ENCODE assay signal across 20 cellular contexts in genomic region chr5:17928571-17928970, GRCh38.
A peak's percentile ranks its signal among the peaks of the same experiment; 100 is the strongest.
DNase-seq lines count a peak whose midpoint lies in the region; ATAC-seq and TF ChIP-seq lines count a peak whose summit lies in the region.
"Had no signal": no experiment of that assay in that cellular context is flagged by ENCODE, and none has a peak within 500 bp of the region (broad histone marks: within the 10 kb centered on the region; RNA-seq: fewer than 3 reads in every experiment).

No MANE protein-coding gene starts in this region.

- H3K4me2 ChIP-seq in neural progenitor cell, result no peak overlapping the region
- H3K4me2 ChIP-seq: KMS-11 had no signal

- no peak overlapping the region for H3K4me3 Mint-ChIP-seq in neural progenitor cell
- H3K4me3 Mint-ChIP-seq in WTC11, result no peak overlapping the region
- no peak overlapping the region for H3K4me3 Mint-ChIP-seq in nephron progenitor cell
- H3K4me3 Mint-ChIP-seq: activated CD4-positive, alpha-beta memory T cell treated with anti-CD3 and anti-CD28 coated beads for 36 hours; activated T-helper 17 cell treated with anti-CD3 and anti-CD28 coated beads, Interleukin-2, amount 50 U/mL, for 72 hours; naive thymus-derived CD8-positive, alpha-beta T cell; stimulated activated naive CD8-positive, alpha-beta T cell treated with anti-CD3 and anti-CD28 coated beads, Interleukin-15, Interleukin-2, amounts not matched to agents 100 ng/mL and 50 ng/mL, for 24 hours had no signal

- TF ChIP-seq CTCF in right atrium auricular region (IDR thresholded peaks at IDR 0.05) (no peak), left ventricle myocardium inferior (IDR thresholded peaks at IDR 0.05; ENCODE audit: borderline replicate concordance) (no peak), dorsolateral prefrontal cortex (IDR thresholded peaks at IDR 0.05 in 54 of 56, conservative IDR thresholded peaks at IDR 0.05 in 2 of 56; ENCODE audit: low read depth in 1 of 56, partially characterized antibody in 56 of 56) (no peak), neural progenitor cell (IDR thresholded peaks at IDR 0.05) (no peak), WTC11 (IDR thresholded peaks at IDR 0.05) (no peak), uterus (IDR thresholded peaks at IDR 0.05) (no peak), nephron progenitor cell (IDR thresholded peaks at IDR 0.05) (no peak)

- H2AFZ ChIP-seq in neural progenitor cell (replicated peaks), result peak overlapping the region; percentile 57

- H3F3A ChIP-seq in neural progenitor cell (ENCODE audit: low read depth), result no peaks in the 10 kb centered on the region

- no peak for ATAC-seq in WTC11
- ATAC-seq: activated T-helper 17 cell treated with anti-CD3 and anti-CD28 coated beads, Interleukin-2, amount 50 U/mL, for 72 hours; naive thymus-derived CD8-positive, alpha-beta T cell had no signal

- H3K27ac ChIP-seq in right atrium auricular region (peak overlapping the region in 1 of 2 donors; percentile 6), left ventricle myocardium inferior (replicated peaks) (no peak overlapping the region), dorsolateral prefrontal cortex (peak overlapping the region in 57 of 59 donors; percentile 4 to 87 (median 72)), neural progenitor cell (no peak overlapping the region), uterus (no peak overlapping the region)
- H3K27ac ChIP-seq: brain microvascular endothelial cell, KMS-11 had no signal

- H3K4me1 ChIP-seq in right atrium auricular region, result no peaks in the 10 kb centered on the region
- H3K4me1 ChIP-seq in left ventricle myocardium inferior, result no peaks in the 10 kb centered on the region
- no peaks in the 10 kb centered on the region for H3K4me1 ChIP-seq in neural progenitor cell
- no peaks in the 10 kb centered on the region for H3K4me1 ChIP-seq in uterus

- H3K27me3 Mint-ChIP-seq in neural progenitor cell (ENCODE audit: insufficient read depth, low read depth), result no peaks in the 10 kb centered on the region
- no peaks in the 10 kb centered on the region for H3K27me3 Mint-ChIP-seq in WTC11 (ENCODE audit: low read depth)
- no peaks in the 10 kb centered on the region for H3K27me3 Mint-ChIP-seq in nephron progenitor cell (ENCODE audit: low read depth, poor library complexity)
- H3K27me3 Mint-ChIP-seq: activated CD4-positive, alpha-beta memory T cell treated with anti-CD3 and anti-CD28 coated beads for 36 hours; activated T-helper 17 cell treated with anti-CD3 and anti-CD28 coated beads, Interleukin-2, amount 50 U/mL, for 72 hours; naive thymus-derived CD8-positive, alpha-beta T cell; stimulated activated naive CD8-positive, alpha-beta T cell treated with anti-CD3 and anti-CD28 coated beads, Interleukin-15, Interleukin-2, amounts not matched to agents 100 ng/mL and 50 ng/mL, for 24 hours had no signal

- CTCF ChIA-PET in WTC11 (lab: Charles Lee), result no interaction called here

- H3K27me3 ChIP-seq in right atrium auricular region (no peaks in the 10 kb centered on the region), left ventricle myocardium inferior (ENCODE audit: low read depth) (no peaks in the 10 kb centered on the region), dorsolateral prefrontal cortex (no peaks in the 10 kb centered on the region), neural progenitor cell (no peaks in the 10 kb centered on the region), uterus (no peaks in the 10 kb centered on the region)
- H3K27me3 ChIP-seq: brain microvascular endothelial cell had no signal

- H3K9me3 ChIP-seq in right atrium auricular region, result peaks cover 0 to 17% of the 10 kb centered on the region in 2 donors
- peaks cover 27% of the 10 kb centered on the region for H3K9me3 ChIP-seq in left ventricle myocardium inferior (replicated peaks)
- no peaks in the 10 kb centered on the region for H3K9me3 ChIP-seq in neural progenitor cell (ENCODE audit: low read depth)
- H3K9me3 ChIP-seq in uterus, result peaks cover 0 to 10% of the 10 kb centered on the region in 2 donors

- H3K36me3 ChIP-seq in right atrium auricular region (no peaks in the 10 kb centered on the region), left ventricle myocardium inferior (no peaks in the 10 kb centered on the region), neural progenitor cell (no peaks in the 10 kb centered on the region), uterus (no peaks in the 10 kb centered on the region)
- H3K36me3 ChIP-seq: brain microvascular endothelial cell had no signal

- H3K4me1 Mint-ChIP-seq in neural progenitor cell (no peaks in the 10 kb centered on the region), WTC11 (no peaks in the 10 kb centered on the region), nephron progenitor cell (no peaks in the 10 kb centered on the region)
- H3K4me1 Mint-ChIP-seq: activated T-helper 17 cell treated with anti-CD3 and anti-CD28 coated beads, Interleukin-2, amount 50 U/mL, for 72 hours; naive thymus-derived CD8-positive, alpha-beta T cell had no signal

- no peak for TF ChIP-seq POLR2A in uterus (IDR thresholded peaks at IDR 0.05)

- peak; percentile 72 for DNase-seq in right atrium auricular region (ENCODE audit: low spot score)
- no peak for DNase-seq in left ventricle myocardium inferior
- DNase-seq in dorsolateral prefrontal cortex, result peak in 3 of 10 donors; percentile 9 to 47 (median 45)
- DNase-seq in neural progenitor cell (ENCODE audit: low spot score), result no peak
- DNase-seq in WTC11 (ENCODE audit: low spot score), result no peak
- DNase-seq in uterus, result no peak
- no peak for DNase-seq in nephron progenitor cell
- no peak for DNase-seq in A172 (ENCODE audit: low spot score)
- DNase-seq: ACHN; activated CD4-positive, alpha-beta memory T cell treated with anti-CD3 and anti-CD28 coated beads for 36 hours; brain microvascular endothelial cell; glutamatergic neuron; kidney glomerular epithelial cell; naive thymus-derived CD8-positive, alpha-beta T cell; NCI-H187 treated with DMSO at 0.1 percent for 48 hours; NCI-H69; T1000 had no signal

- no peaks in the 10 kb centered on the region for H3K79me2 ChIP-seq in neural progenitor cell (ENCODE audit: low read depth)

- no peaks in the 10 kb centered on the region for H4K20me1 ChIP-seq in neural progenitor cell (ENCODE audit: low read depth)

- intact Hi-C loops in left ventricle myocardium inferior (cut with micrococcal nuclease), result no loop called here
- intact Hi-C loops in dorsolateral prefrontal cortex (cut with DNase I), result no loop called here
- intact Hi-C loops in uterus (cut with DNase I; ENCODE audit: low total_unique reads), result no loop called here

- H3K9me3 Mint-ChIP-seq in neural progenitor cell (peaks cover 17% of the 10 kb centered on the region), WTC11 (peaks cover 13% of the 10 kb centered on the region; the same call in 1 of the 2 replicates), nephron progenitor cell (peaks cover 29% of the 10 kb centered on the region)

- peaks cover 2% of the 10 kb centered on the region for H3K36me3 Mint-ChIP-seq in neural progenitor cell
- H3K36me3 Mint-ChIP-seq in WTC11, result no peaks in the 10 kb centered on the region; the same call in 1 of the 2 replicates
- H3K36me3 Mint-ChIP-seq in nephron progenitor cell (ENCODE audit: low read depth), result no peaks in the 10 kb centered on the region
- H3K36me3 Mint-ChIP-seq: activated CD4-positive, alpha-beta memory T cell treated with anti-CD3 and anti-CD28 coated beads for 36 hours; naive thymus-derived CD8-positive, alpha-beta T cell had no signal

- H3K4me3 ChIP-seq in right atrium auricular region (no peak overlapping the region), left ventricle myocardium inferior (no peak overlapping the region), dorsolateral prefrontal cortex (no peak overlapping the region), neural progenitor cell (no peak overlapping the region), uterus (no peak overlapping the region)

- no peak overlapping the region for H3K9ac ChIP-seq in neural progenitor cell
- H3K9ac ChIP-seq: KMS-11 had no signal

- POLR2A ChIA-PET in WTC11 (lab: Charles Lee), result no interaction called here

- H3K27ac Mint-ChIP-seq in neural progenitor cell (no peak overlapping the region), WTC11 (no peak overlapping the region), nephron progenitor cell (no peak overlapping the region)
- H3K27ac Mint-ChIP-seq: activated CD4-positive, alpha-beta memory T cell treated with anti-CD3 and anti-CD28 coated beads for 36 hours; activated T-helper 17 cell treated with anti-CD3 and anti-CD28 coated beads, Interleukin-2, amount 50 U/mL, for 72 hours; naive thymus-derived CD8-positive, alpha-beta T cell; stimulated activated naive CD8-positive, alpha-beta T cell treated with anti-CD3 and anti-CD28 coated beads, Interleukin-15, Interleukin-2, amounts not matched to agents 100 ng/mL and 50 ng/mL, for 24 hours had no signal

TF ChIP-seq in WTC11, 78 proteins besides CTCF, POLR2A, EP300 and RAD21 (continues in another document):
- TF ChIP-seq SMAD4 (CRISPR knock-in tag; IDR thresholded peaks at IDR 0.05) (no peak), GRHL2 (CRISPR knock-in tag; IDR thresholded peaks at IDR 0.05; ENCODE audit: insufficient replicate concordance, severe bottlenecking) (no peak), ZNF281 (CRISPR knock-in tag; IDR thresholded peaks at IDR 0.05) (no peak), NFYB (CRISPR knock-in tag; conservative IDR thresholded peaks at IDR 0.05; ENCODE audit: low read depth) (no peak), JAZF1 (CRISPR knock-in tag; IDR thresholded peaks at IDR 0.05) (no peak), SOX15 (CRISPR knock-in tag; IDR thresholded peaks at IDR 0.05) (no peak)

Comparison
In these comparisons a context has a peak if more than half of its experiments do, and no peak if none do; other contexts are left out.
1. H3K27ac ChIP-seq: peak in dorsolateral prefrontal cortex (57 of 59); none in left ventricle myocardium inferior (single experiment), neural progenitor cell (single experiment) and uterus (0 of 2).